In the genomic region with DNA sequence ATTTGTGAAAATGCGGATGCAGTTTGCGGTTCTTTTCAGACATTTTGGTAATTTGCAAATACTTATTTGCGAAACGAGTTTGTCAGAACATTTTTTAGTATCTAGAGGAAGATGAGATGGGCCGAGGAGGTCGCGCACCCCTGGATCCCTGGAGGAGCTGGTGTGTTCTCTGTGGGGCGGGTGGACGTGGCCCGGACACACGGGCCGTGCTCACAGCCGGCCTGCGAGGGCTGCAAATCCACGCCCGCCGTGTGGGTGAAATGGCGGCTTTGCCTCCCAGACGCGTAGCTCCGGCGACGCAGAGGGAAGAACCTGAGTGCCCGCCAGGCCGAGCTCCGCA, we compare ENCODE assay signal across 17 cellular contexts. TPM values are rescaled to one million over a fixed set of nuclear protein-coding genes. Genes with fewer than 3 reads are reported as not detected.
DNase-seq lines count a peak whose midpoint lies in the region; ATAC-seq and TF ChIP-seq lines count a peak whose summit lies in the region.
"Had no signal": no experiment of that assay in that cellular context is flagged by ENCODE, and none has a peak within 500 bp of the region (broad histone marks: within the 10 kb centered on the region; RNA-seq: fewer than 3 reads in every experiment).

No MANE protein-coding gene starts in this region.

- H3K23ac ChIP-seq in mesenchymal stem cell (ENCODE audit: low read length in 2 of 2) = no peak overlapping the region

- ATAC-seq in HG02970 (IDR thresholded peaks at IDR 0.05; ENCODE audit: low FRiP score, unreplicated experiment) = no peak
- ATAC-seq: gastrocnemius medialis had no signal

- peak overlapping the region; percentile 93 for H2AK5ac ChIP-seq in mesenchymal stem cell (ENCODE audit: low read length, severe bottlenecking)

- no peak overlapping the region for H2AFZ ChIP-seq in mesenchymal stem cell (ENCODE audit: low read depth, low read length)

- H3K4me3 ChIP-seq in HUES6 (ENCODE audit: low read depth, low read length) (peak overlapping the region; percentile 25; the same call in 1 of the 2 replicates), endocrine pancreas (ENCODE audit: control insufficient read depth, insufficient read depth, low read length) (peak overlapping the region; percentile 67), mesenchymal stem cell (ENCODE audit: insufficient read depth in 1 of 2, low read depth in 1 of 2, low read length in 2 of 2) (no peak overlapping the region), stomach (peak overlapping the region; percentile 41 to 63 (median 54))
- H3K4me3 ChIP-seq: gastrocnemius medialis had no signal

- peak overlapping the region; percentile 47; the same call in 1 of the 2 replicates for H3K27ac ChIP-seq in HUES6 (ENCODE audit: low read depth, low read length)
- peak overlapping the region; percentile 79 for H3K27ac ChIP-seq in mesenchymal stem cell (ENCODE audit: low read length, poor library complexity, severe bottlenecking)
- peak overlapping the region; percentile 79 to 97 (median 95) for H3K27ac ChIP-seq in stomach
- H3K27ac ChIP-seq: gastrocnemius medialis had no signal

- H3K9me3 ChIP-seq in HUES6 (ENCODE audit: control insufficient read depth, insufficient read depth, low read depth, low read length) (no peaks in the 10 kb centered on the region), endocrine pancreas (ENCODE audit: control insufficient read depth, low read length) (no peaks in the 10 kb centered on the region), mesenchymal stem cell (ENCODE audit: control insufficient read depth, low read length) (no peaks in the 10 kb centered on the region), stomach (no peaks in the 10 kb centered on the region)
- H3K9me3 ChIP-seq: gastrocnemius medialis had no signal

- no peak overlapping the region for H3K18ac ChIP-seq in mesenchymal stem cell (ENCODE audit: low read depth in 1 of 2, low read length in 2 of 2)

- H3K27me3 ChIP-seq in HUES6 (ENCODE audit: control insufficient read depth, insufficient read depth, low read length) = peaks cover 4% of the 10 kb centered on the region; the same call in 1 of the 2 replicates
- no peaks in the 10 kb centered on the region for H3K27me3 ChIP-seq in endocrine pancreas (ENCODE audit: control insufficient read depth, insufficient read depth, low read length)
- H3K27me3 ChIP-seq in mesenchymal stem cell (ENCODE audit: control insufficient read depth in 1 of 2, insufficient read depth in 1 of 2, low read length in 2 of 2) = peaks cover 0 to 74% of the 10 kb centered on the region in 2 experiments
- peaks cover 3 to 66% (median 20%) of the 10 kb centered on the region in 3 donors for H3K27me3 ChIP-seq in stomach

- no peak overlapping the region for H4K8ac ChIP-seq in mesenchymal stem cell (ENCODE audit: low read length)

- H3K4me1 ChIP-seq in HUES6 (ENCODE audit: control insufficient read depth, insufficient read depth, low read length) = peaks cover 32% of the 10 kb centered on the region
- H3K4me1 ChIP-seq in endocrine pancreas (ENCODE audit: control insufficient read depth, insufficient read depth, low read length) = no peaks in the 10 kb centered on the region
- H3K4me1 ChIP-seq in mesenchymal stem cell (ENCODE audit: control insufficient read depth, insufficient read depth, low read depth, low read length) = peaks cover 70% of the 10 kb centered on the region
- H3K4me1 ChIP-seq in stomach = peaks cover 15 to 65% (median 57%) of the 10 kb centered on the region in 4 donors

- no peaks in the 10 kb centered on the region for H3K36me3 ChIP-seq in HUES6 (ENCODE audit: control insufficient read depth, insufficient read depth, low read length)
- H3K36me3 ChIP-seq in endocrine pancreas (ENCODE audit: control insufficient read depth, insufficient read depth, low read length) = no peaks in the 10 kb centered on the region
- peaks cover 0 to 39% of the 10 kb centered on the region in 2 experiments for H3K36me3 ChIP-seq in mesenchymal stem cell (ENCODE audit: control insufficient read depth in 1 of 2, insufficient read depth in 2 of 2, low read depth in 1 of 2, low read length in 2 of 2)
- H3K36me3 ChIP-seq in stomach = peaks cover 0 to 9% (median 3%) of the 10 kb centered on the region in 4 donors
- H3K36me3 ChIP-seq: gastrocnemius medialis had no signal

- H4K91ac ChIP-seq in mesenchymal stem cell (ENCODE audit: low read length) = no peak overlapping the region

- WGBS in mesenchymal stem cell = 71% methylated on average over 26 of the region's 26 CpGs
- 32 to 56% (median 34%) methylated on average over 19 to 26 of the region's 26 CpGs for WGBS in stomach, 5 donors

- peak overlapping the region; percentile 16 for H3K9ac ChIP-seq in HUES6 (ENCODE audit: low read length)
- H3K9ac ChIP-seq in endocrine pancreas (ENCODE audit: control insufficient read depth, insufficient read depth, low read length) = peak overlapping the region; percentile 99
- H3K9ac ChIP-seq in mesenchymal stem cell (ENCODE audit: low read length) = no peak overlapping the region

- peak overlapping the region; percentile 63 for H2BK5ac ChIP-seq in mesenchymal stem cell (ENCODE audit: low read depth, low read length, poor library complexity, severe bottlenecking)

- H2BK12ac ChIP-seq in mesenchymal stem cell (ENCODE audit: low read length in 2 of 2) = no peak overlapping the region

- no peak for TF ChIP-seq POLR2A in stomach (IDR thresholded peaks at IDR 0.05)

- peaks cover 9% of the 10 kb centered on the region for H3K79me1 ChIP-seq in mesenchymal stem cell (replicated peaks; ENCODE audit: low read length, poor library complexity, severe bottlenecking)

- no peak overlapping the region for H2BK15ac ChIP-seq in mesenchymal stem cell (ENCODE audit: low read depth, poor library complexity, severe bottlenecking)

- no peak for TF ChIP-seq CTCF in stomach (IDR thresholded peaks at IDR 0.05)

- TF ChIP-seq EP300 in stomach (IDR thresholded peaks at IDR 0.05) = no peak

- no peak overlapping the region for H3K4ac ChIP-seq in mesenchymal stem cell (ENCODE audit: low read depth in 1 of 2, low read length in 2 of 2)

- H3K4me2 ChIP-seq in mesenchymal stem cell (ENCODE audit: low read length, poor library complexity, severe bottlenecking) = peak overlapping the region; percentile 87

- no peak overlapping the region for H2BK120ac ChIP-seq in mesenchymal stem cell (ENCODE audit: low read depth, low read length)

- H3K14ac ChIP-seq in mesenchymal stem cell (ENCODE audit: low read length in 2 of 2) = no peak overlapping the region

- intact Hi-C loops in stomach (cut with DNase I; ENCODE audit: low total_unique reads) = no loop called here

- DNase-seq in mesenchymal stem cell (no peak), stomach (no peak), dedifferentiated amniotic fluid mesenchymal stem cell (ENCODE audit: extremely low spot score) (no peak), T-helper 2 cell (no peak)
- DNase-seq: activated CD4-positive, alpha-beta T cell treated with anti-CD3 and anti-CD28 coated beads, Interleukin-2, amount 10 ng/mL, durations not matched to agents 7 days and 5 days; activated naive CD8-positive, alpha-beta T cell treated with anti-CD3 and anti-CD28 coated beads for 36 hours; activated T-cell treated with anti-CD3 and anti-CD28 coated beads, Interleukin-2, amount 50 U/mL, for 1 hour; AML-193; effector CD8-positive, alpha-beta T cell; gastrocnemius medialis; naive B cell; NCI-H2171 treated with DMSO at 0.1 percent for 48 hours; stimulated activated CD4-positive, alpha-beta T cell treated with anti-CD3 and anti-CD28 coated beads, Interleukin-4, amount 100 ng/mL, for 4 hours; T-helper 9 cell had no signal

RNA-seq across cellular contexts. Expression of a gene that starts 9.3 kb away (rescaled TPM):
- polyA plus RNA-seq in mesenchymal stem cell (2013, experiment 1 of 2) = not detected
- not detected for polyA plus RNA-seq in mesenchymal stem cell (2013, experiment 2 of 2)
- 1 to 10 TPM in 1 of 5 donors, not detected in 4; 6.4 TPM for total RNA-seq in stomach
- under 1 TPM in 2 of 3 donors, not detected in 1; 0.13 to 0.46 TPM for polyA plus RNA-seq in stomach
- total RNA-seq: activated naive CD8-positive, alpha-beta T cell treated with anti-CD3 and anti-CD28 coated beads for 36 hours had no signal

RNA-seq across cellular contexts. Expression of a gene that starts 42.1 kb away (rescaled TPM):
- polyA plus RNA-seq in mesenchymal stem cell (2013, experiment 1 of 2) = not detected
- polyA plus RNA-seq in mesenchymal stem cell (2013, experiment 2 of 2) = not detected
- total RNA-seq in stomach = 10 to 100 TPM in 1 of 5 donors, 1 to 10 TPM in 1, not detected in 3; 1.7 to 11.9 TPM
- polyA plus RNA-seq in stomach = 1 to 10 TPM in 1 of 3 donors, under 1 TPM in 1, not detected in 1; 0.37 to 3.6 TPM
- total RNA-seq: gastrocnemius medialis had no signal

RNA-seq across cellular contexts. Expression of a gene that starts 48.4 kb away (rescaled TPM):
- polyA plus RNA-seq in mesenchymal stem cell (2013, experiment 1 of 2) = 7.6 TPM
- polyA plus RNA-seq in mesenchymal stem cell (2013, experiment 2 of 2) = 7.7 TPM
- total RNA-seq in stomach = 10 to 100 TPM; 15.8 to 67.0 (median 33.8) TPM
- polyA plus RNA-seq in stomach = 10 to 100 TPM; 10.2 to 17.1 (median 12.8) TPM

RNA-seq across cellular contexts. Expression of a gene that starts 49.6 kb away (rescaled TPM):
- 0.04 TPM for polyA plus RNA-seq in mesenchymal stem cell (2013, experiment 1 of 2)
- polyA plus RNA-seq in mesenchymal stem cell (2013, experiment 2 of 2) = 0.05 TPM
- total RNA-seq in stomach = under 1 TPM in 1 of 5 donors, not detected in 4; 0.55 TPM
- polyA plus RNA-seq in stomach = 1 to 10 TPM; 1.7 to 4.5 (median 4.2) TPM

Comparison
In these comparisons a context has a peak if more than half of its experiments do, and no peak if none do; other contexts are left out.
1. H3K4me3 ChIP-seq: peak in HUES6 (single experiment), endocrine pancreas (single experiment) and stomach (4 of 4); none in mesenchymal stem cell (0 of 2).
2. Peak in every context shown above with its lines, with median percentiles within 50 percentile points of each other: H3K27ac ChIP-seq.